Comparison of ENCODE assay signal across 8 cellular contexts in genomic region chr7:22549667-22550513, GRCh38. TPM values are rescaled to one million over a fixed set of nuclear protein-coding genes. Genes with fewer than 3 reads are reported as not detected.
A peak's percentile ranks its signal among the peaks of the same experiment; 100 is the strongest.
DNase-seq lines count a peak whose midpoint lies in the region; ATAC-seq, FAIRE-seq and TF ChIP-seq lines count a peak whose summit lies in the region.

No MANE protein-coding gene starts in this region.

- H3K4ac ChIP-seq in H1 (replicated peaks; ENCODE audit: insufficient read length, low read depth, low read length), result peak overlapping the region; percentile 45

- FAIRE-seq in D721Med (lab: Jason Lieb, UNC) (no peak), H1 (lab: Jason Lieb, UNC) (peak; percentile 28), small intestine (lab: Jason Lieb, UNC) (no peak)

- peak overlapping the region; percentile 70 for H2BK120ac ChIP-seq in H1 (replicated peaks; ENCODE audit: low read depth, low read length)

- H2AFZ ChIP-seq in H1 (ENCODE audit: low read length), result peak overlapping the region; percentile 89

- peak in 1 of 2 experiments; percentile 69; a peak in 2 of 3 replicates for TF ChIP-seq POLR2A in H1 (IDR thresholded peaks at IDR 0.05; ENCODE audit: control extremely low read depth in 1 of 2, low read depth in 2 of 2, low read length in 2 of 2)

- POLR2A ChIA-PET in H1 (lab: Charles Lee; ENCODE audit: partially characterized antibody), result interaction anchor here (0.6 to 1.0 kb wide), 2 partner anchors 10 to 535 kb away, joined by 4 read pairs; no protein-coding TSS in a partner anchor

- H3K27ac Mint-ChIP-seq in neural crest cell (ENCODE audit: unreplicated experiment), result no peak overlapping the region

- no peak overlapping the region for H2BK15ac ChIP-seq in H1 (ENCODE audit: low read length)

- peaks cover 11% of the 10 kb centered on the region for H3K4me1 Mint-ChIP-seq in neural crest cell

- peak overlapping the region; percentile 97 for H2BK5ac ChIP-seq in H1 (ENCODE audit: low read depth, low read length)

- peak overlapping the region; percentile 78 for H3K18ac ChIP-seq in H1 (ENCODE audit: extremely low read depth, low read length)

- H3K23ac ChIP-seq in H1 (ENCODE audit: insufficient read length), result no peak overlapping the region

- WGBS in H1 (ENCODE audit: extremely low coverage in 1 of 2, insufficient coverage in 1 of 2, insufficient read length in 1 of 2, insufficient replicate concordance in 2 of 2, low coverage in 1 of 2, low lambda C conversion rate in 2 of 2, missing lambda C conversion rate in 1 of 2), 2 experiments, result 4% methylated on average over 45 of the region's 48 CpGs; no CpG with 5 or more reads in 1 of the 2 experiments
- 7 to 13% (median 9%) methylated on average over 48 of the region's 48 CpGs for WGBS in small intestine, 3 donors

- H3K4me3 ChIP-seq in H1 (ENCODE audit: extremely low read depth in 1 of 4, insufficient read depth in 2 of 4, low read depth in 3 of 4, low read length in 4 of 4) (peak overlapping the region; percentile 67 to 88 (median 75)), small intestine (ENCODE audit: low read depth in 1 of 2, low read length in 2 of 2) (peak overlapping the region in 1 of 2 donors; percentile 8)

- H3K9ac ChIP-seq in H1 (replicated peaks in 1 of 4; ENCODE audit: extremely low read depth in 1 of 4, low read depth in 3 of 4, low read length in 3 of 4), result peak overlapping the region in 3 of 4 experiments; percentile 46 to 61 (median 58); a peak in 5 of 7 replicates

- CTCF ChIA-PET in H1 (lab: Charles Lee; ENCODE audit: partially characterized antibody), result interaction anchor here (0.6 to 0.7 kb wide), 2 partner anchors 277 to 523 kb away, joined by 3 read pairs; no protein-coding TSS in a partner anchor

- H3K4me2 ChIP-seq in H1 (ENCODE audit: insufficient read depth in 1 of 2, low read depth in 2 of 2, low read length in 2 of 2), result peak overlapping the region; percentile 79 to 81

- peaks cover 5% of the 10 kb centered on the region; the same call in 1 of the 2 replicates for H3K23me2 ChIP-seq in H1 (ENCODE audit: low read depth, low read length)

- no peaks in the 10 kb centered on the region for H3K9me3 ChIP-seq in H1 (ENCODE audit: insufficient read depth in 2 of 2, low read depth in 1 of 2, low read length in 1 of 2)
- no peaks in the 10 kb centered on the region for H3K9me3 ChIP-seq in small intestine (ENCODE audit: control insufficient read depth, low read depth)

- peak overlapping the region; percentile 43 for H3K56ac ChIP-seq in H1 (replicated peaks; ENCODE audit: insufficient read length, low read depth, low read length)

- TF ChIP-seq CTCF in D721Med (IDR thresholded peaks at IDR 0.05; ENCODE audit: insufficient read depth, missing control alignments) (peak; percentile 6), H1 (IDR thresholded peaks at IDR 0.05; ENCODE audit: control extremely low read depth in 1 of 3, insufficient read depth in 1 of 3, low read depth in 1 of 3, low read length in 3 of 3) (peak; percentile 92 to 96 (median 96)), neural crest cell (conservative IDR thresholded peaks at IDR 0.05) (peak; percentile 67)

- H3K36me3 ChIP-seq in H1 (ENCODE audit: control insufficient read depth in 2 of 4, insufficient read depth in 4 of 4, low read length in 3 of 4) (no peaks in the 10 kb centered on the region), small intestine (ENCODE audit: control insufficient read depth in 2 of 2, insufficient read depth in 2 of 2, low read length in 2 of 2) (no peaks in the 10 kb centered on the region)

- no peak overlapping the region for H2AK5ac ChIP-seq in H1 (ENCODE audit: low read depth, low read length)

- H3K14ac ChIP-seq in H1 (ENCODE audit: insufficient read length), result no peak overlapping the region

- H3K9me3 Mint-ChIP-seq in neural crest cell, result no peaks in the 10 kb centered on the region

- H3K79me1 ChIP-seq in H1 (ENCODE audit: low read depth, low read length), result no peaks in the 10 kb centered on the region

- H4K5ac ChIP-seq in H1 (ENCODE audit: insufficient read length, low read depth, low read length), result peak overlapping the region; percentile 48

- H4K8ac ChIP-seq in H1 (ENCODE audit: extremely low read depth, insufficient read depth, low read length), result peak overlapping the region; percentile 89

- peak; percentile 95 to 98 for TF ChIP-seq RAD21 in H1 (IDR thresholded peaks at IDR 0.05 in 1 of 2, conservative IDR thresholded peaks at IDR 0.05 in 1 of 2; ENCODE audit: low read depth in 2 of 2, low read length in 2 of 2)

- no peaks in the 10 kb centered on the region for H3K79me2 ChIP-seq in H1 (ENCODE audit: control insufficient read depth in 1 of 2, insufficient read depth in 2 of 2, low read length in 2 of 2)

- ATAC-seq in HG03095 (IDR thresholded peaks at IDR 0.05; ENCODE audit: unreplicated experiment), result peak; percentile 47

- H3K27me3 ChIP-seq in H1 (replicated peaks in 1 of 4; ENCODE audit: control insufficient read depth in 3 of 4, extremely low read depth in 1 of 4, insufficient read depth in 3 of 4, low read length in 3 of 4) (no peaks in the 10 kb centered on the region), small intestine (ENCODE audit: control insufficient read depth in 2 of 2, insufficient read depth in 2 of 2, low read length in 2 of 2) (peaks cover 3 to 16% of the 10 kb centered on the region in 2 donors)

- peak overlapping the region; percentile 4; the same call in 1 of the 2 replicates for H3K27ac ChIP-seq in H1 (ENCODE audit: low read depth, low read length)
- H3K27ac ChIP-seq in small intestine (ENCODE audit: low read depth in 1 of 2, low read length in 1 of 2), result no peak overlapping the region

- H4K91ac ChIP-seq in H1 (replicated peaks; ENCODE audit: insufficient read length, low read length), result peak overlapping the region; percentile 88

- 0 out of 3 replicates have a peak, but pooled peaks of 1 of the 2 experiments have one; percentile 29 for TF ChIP-seq EP300 in H1 (IDR thresholded peaks at IDR 0.05; ENCODE audit: borderline replicate concordance in 1 of 2, low read depth in 2 of 2, low read length in 2 of 2)

- no peak for DNase-seq in D721Med (ENCODE audit: insufficient read length, low spot score)
- peak; percentile 55 for DNase-seq in RPMI8226
- peak; percentile 81 to 86 for DNase-seq in H1 (ENCODE audit: low read depth in 1 of 2, low spot score in 2 of 2)
- DNase-seq in neural crest cell (ENCODE audit: low read depth, low spot score), result peak; percentile 34
- DNase-seq in amniotic stem cell (lab: John Stamatoyannopoulos, UW), result no peak
- no peak for DNase-seq in AG08396 (ENCODE audit: low spot score)
- no peak for DNase-seq in small intestine

- peaks cover 0 to 7% (median 3%) of the 10 kb centered on the region in 4 experiments; a peak in 3 of 7 replicates for H3K4me1 ChIP-seq in H1 (replicated peaks in 1 of 4; ENCODE audit: control insufficient read depth in 3 of 4, insufficient read depth in 4 of 4, low read length in 3 of 4)
- H3K4me1 ChIP-seq in small intestine (ENCODE audit: control insufficient read depth in 2 of 2, insufficient read depth in 1 of 2, low read depth in 1 of 2, low read length in 1 of 2), result peaks cover 0 to 6% of the 10 kb centered on the region in 2 donors

- no peak overlapping the region for H2BK20ac ChIP-seq in H1 (ENCODE audit: low read length)

- peak overlapping the region; percentile 91 for H3K4me3 Mint-ChIP-seq in neural crest cell

- H2BK12ac ChIP-seq in H1 (ENCODE audit: low read depth, low read length), result peak overlapping the region; percentile 62

- peaks cover 58% of the 10 kb centered on the region for H3K27me3 Mint-ChIP-seq in neural crest cell (ENCODE audit: low read depth)

- no peaks in the 10 kb centered on the region for H4K20me1 ChIP-seq in H1 (replicated peaks in 1 of 2; ENCODE audit: control insufficient read depth in 1 of 2, insufficient read depth in 2 of 2, low read length in 2 of 2)

- H3K36me3 Mint-ChIP-seq in neural crest cell (ENCODE audit: low read depth), result no peaks in the 10 kb centered on the region

TF ChIP-seq in H1, 55 proteins besides CTCF, POLR2A, EP300 and RAD21 (continues in another document):
- TF ChIP-seq EGR1 (IDR thresholded peaks at IDR 0.05; ENCODE audit: borderline replicate concordance, low read depth, low read length), result peak; percentile 87
- peak; percentile 68 for TF ChIP-seq TAF7 (optimal IDR thresholded peaks at IDR 0.05; ENCODE audit: borderline replicate concordance, low read depth, low read length)
- TF ChIP-seq SUZ12 (IDR thresholded peaks at IDR 0.05; ENCODE audit: low read length), result no peak
- TF ChIP-seq MAX (IDR thresholded peaks at IDR 0.05), result peak; percentile 73
- TF ChIP-seq SIRT6 (IDR thresholded peaks at IDR 0.05; ENCODE audit: low read length), result no peak
- TF ChIP-seq TCF12 (IDR thresholded peaks at IDR 0.05; ENCODE audit: low read depth, low read length), result 0 out of 2 replicates have a peak, but pooled peaks have one; percentile 50
- 0 out of 2 replicates have a peak, but pooled peaks have one; percentile 40 for TF ChIP-seq SP1 (IDR thresholded peaks at IDR 0.05; ENCODE audit: low read depth, low read length)
- no peak for TF ChIP-seq SAP30 (IDR thresholded peaks at IDR 0.05; ENCODE audit: insufficient read depth, insufficient replicate concordance, low read length)
- TF ChIP-seq JUN (IDR thresholded peaks at IDR 0.05; ENCODE audit: low read depth, low read length), result 0 out of 2 replicates have a peak, but pooled peaks have one; percentile 16
- peak in 1 of 2 experiments; percentile 73; a peak in 1 of 4 replicates for TF ChIP-seq SIN3A (conservative IDR thresholded peaks at IDR 0.05 in 1 of 2, IDR thresholded peaks at IDR 0.05 in 1 of 2; ENCODE audit: low read depth in 1 of 2, low read length in 2 of 2)
- TF ChIP-seq CHD2 (IDR thresholded peaks at IDR 0.05; ENCODE audit: low read length), result no peak
- no peak for TF ChIP-seq CBX5 (IDR thresholded peaks at IDR 0.05; ENCODE audit: low read depth, low read length)
- peak; percentile 67; the same call in 1 of the 2 replicates for TF ChIP-seq POLR2AphosphoS5 (IDR thresholded peaks at IDR 0.05; ENCODE audit: low read depth, low read length)
- no peak for TF ChIP-seq RXRA (IDR thresholded peaks at IDR 0.05; ENCODE audit: insufficient read depth, low read depth, low read length)

RNA-seq across cellular contexts. Expression of gene STEAP1B, which starts 49.9 kb away (rescaled TPM):
- total RNA-seq in H1 (2021; fragmentation: NEBNext Ultra II Directional; extraction: Animal tissue kit (Norgen Biotek cat#: 25700)), result 8.6 and 8.7 TPM in 2 replicates
- polyA plus RNA-seq in H1 (2011; rRNA removed), result 3.8 and 5.4 TPM in 2 replicates
- 5.3 TPM for polyA plus RNA-seq in H1 (2011; cell fraction: cytosol; rRNA removed)
- 3.9 TPM for polyA plus RNA-seq in H1 (2011; cell fraction: nucleus; rRNA removed)
- polyA plus RNA-seq in H1 (2012, experiment 1 of 2), result 4.7 to 6.7 TPM (median 5.3 TPM) in 4 replicates
- 1.9 TPM for polyA plus RNA-seq in H1 (2012, experiment 2 of 2)
- 12.0 TPM for polyA plus RNA-seq in H1 (2013, experiment 1 of 2)
- 15.7 TPM for polyA plus RNA-seq in H1 (2013, experiment 2 of 2)
- 6.6 and 8.9 TPM in 2 replicates for polyA minus RNA-seq in H1 (2011; rRNA and poly(A)+ RNA removed)
- 1.2 TPM for polyA minus RNA-seq in H1 (2011; cell fraction: cytosol; rRNA and poly(A)+ RNA removed)
- 12.4 TPM for polyA minus RNA-seq in H1 (2011; cell fraction: nucleus; rRNA and poly(A)+ RNA removed)
- 9.5 and 10.8 TPM in 2 replicates for total RNA-seq in neural crest cell
- under 1 TPM in 1 of 3 donors, not detected in 2; 0.27 TPM for polyA plus RNA-seq in small intestine

Comparison
In these comparisons a context has a peak if more than half of its experiments do, and no peak if none do; other contexts are left out.
1. DNase-seq: peak in RPMI8226 (single experiment), H1 (2 of 2) and neural crest cell (single experiment); none in D721Med (single experiment), amniotic stem cell (single experiment), AG08396 (single experiment) and small intestine (single experiment).
2. CTCF ChIP-seq: peak in every context shown above with its lines; median percentile 96 in H1; 67 in neural crest cell; 6 in D721Med.